Comparison of ENCODE assay signal across 8 cellular contexts in the genomic region with DNA sequence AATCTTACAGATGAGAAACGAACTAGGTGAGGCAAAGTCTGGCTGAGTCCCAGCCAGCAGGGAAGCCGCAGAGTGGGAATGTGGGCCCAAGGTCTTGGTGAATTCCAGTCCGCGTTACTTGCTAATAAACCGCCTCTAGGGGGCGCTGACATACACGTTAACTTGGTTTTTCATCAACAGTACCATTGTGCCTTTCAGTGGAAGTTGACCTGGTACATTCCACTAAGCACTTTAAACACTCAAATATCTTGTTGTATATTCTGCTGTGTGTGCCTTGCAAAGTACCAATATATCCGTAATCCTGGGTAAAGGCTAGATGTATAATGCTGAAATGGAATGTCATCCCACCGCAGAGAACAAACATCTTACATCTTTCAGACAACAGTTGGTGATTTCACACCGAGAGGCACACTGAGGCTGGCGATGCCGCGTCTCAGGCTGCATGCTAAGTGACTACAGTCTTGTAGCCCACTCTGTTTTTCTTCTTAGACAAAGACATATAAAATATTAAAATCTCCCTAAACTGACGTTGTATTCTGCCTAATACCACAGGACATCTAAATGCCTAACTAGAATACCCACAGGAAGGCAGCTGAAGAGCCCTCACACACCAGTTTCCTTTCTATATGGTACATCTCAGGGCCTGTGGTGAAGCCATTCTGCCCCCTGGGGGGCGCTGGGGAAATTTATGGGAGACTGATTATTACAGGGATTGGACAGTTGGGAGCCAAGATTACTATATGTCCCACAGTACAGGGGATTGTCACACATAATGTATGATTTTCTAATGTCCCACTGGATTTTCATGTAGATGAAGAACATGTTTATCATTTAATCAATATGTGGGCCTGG. TPM values are rescaled to one million over a fixed set of nuclear protein-coding genes. Genes with fewer than 3 reads are reported as not detected.
DNase-seq lines count a peak whose midpoint lies in the region; ATAC-seq and TF ChIP-seq lines count a peak whose summit lies in the region.

No MANE protein-coding gene starts in this region.

- H3K79me1 ChIP-seq in IMR-90 (ENCODE audit: low read depth in 1 of 2, low read length in 2 of 2) = no peaks in the 10 kb centered on the region

- ATAC-seq in IMR-90 (ENCODE audit: low read depth) = peak; percentile 91

- no peak overlapping the region for H3K56ac ChIP-seq in IMR-90 (ENCODE audit: extremely low read depth, insufficient read depth, low read length)

- H3K27ac ChIP-seq in IMR-90 (ENCODE audit: insufficient read depth, low read length) (no peak overlapping the region), suprapubic skin (no peak overlapping the region)

- no peak overlapping the region for H2AK9ac ChIP-seq in IMR-90 (replicated peaks; ENCODE audit: low read depth, low read length, poor library complexity)

- H4K20me1 ChIP-seq in IMR-90 (ENCODE audit: insufficient read depth, low read length) = no peaks in the 10 kb centered on the region

- WGBS in IMR-90 (ENCODE audit: extremely low coverage in 2 of 2, insufficient read length in 1 of 2), 2 experiments = no CpG with 5 or more reads among the region's 15 CpGs
- 61% methylated on average over 15 of the region's 15 CpGs for WGBS in suprapubic skin

- dilution Hi-C loops in IMR-90 (cut with HindIII; ENCODE audit: low sequenced_read_pairs, unreplicated experiment) = no loop called here

- TF ChIP-seq POLR2A in IMR-90 (IDR thresholded peaks at IDR 0.05; ENCODE audit: low read depth, low read length) = 0 out of 2 replicates have a peak, but pooled peaks have one; percentile 31
- no peak for TF ChIP-seq POLR2A in suprapubic skin (IDR thresholded peaks at IDR 0.05)

- no peak overlapping the region for H3K14ac ChIP-seq in IMR-90 (replicated peaks; ENCODE audit: low read depth, low read length)

- peak; percentile 94 for TF ChIP-seq RAD21 in IMR-90 (IDR thresholded peaks at IDR 0.05; ENCODE audit: low read length)

- DNase-seq in NCI-H2081 (lab: John Stamatoyannopoulos, UW) (peak; percentile 59 to 72), NCI-H2081 treated with DMSO at 0.1 percent for 48 hours (lab: John Stamatoyannopoulos, UW) (no peak), IMR-90 (peak; percentile 67), RKO (ENCODE audit: low spot score) (peak; percentile 59), fibroblast of the conjunctiva (ENCODE audit: low read depth) (peak; percentile 47), nucleus accumbens (lab: John Stamatoyannopoulos, UW) (peak in 47 of 56 donors; percentile 17 to 83 (median 45)), suprapubic skin (ENCODE audit: low spot score in 2 of 2) (peak in 1 of 2 donors; percentile 73)
- DNase-seq in activated T-helper 1 cell treated with anti-CD3 and anti-CD28 coated beads, Interleukin-2, amount 50 U/mL, for 16 hours (ENCODE audit: low read depth in 1 of 2, low spot score in 1 of 2) = peak; percentile 44 to 46

- H3K27me3 ChIP-seq in IMR-90 (ENCODE audit: control insufficient read depth, insufficient read depth, low read length) = no peaks in the 10 kb centered on the region
- no peaks in the 10 kb centered on the region for H3K27me3 ChIP-seq in suprapubic skin

- POLR2A ChIA-PET in IMR-90 (lab: Charles Lee; ENCODE audit: unreplicated experiment) = no interaction called here

- no peak overlapping the region for H2AK5ac ChIP-seq in IMR-90 (ENCODE audit: low read depth, low read length)

- H2AFZ ChIP-seq in IMR-90 (replicated peaks; ENCODE audit: low read length, poor library complexity) = peak overlapping the region; percentile 9

- no TSS peak for BruUV-seq in IMR-90 (replicated peaks; lab: Mats Ljungman, UMichigan)

- H2BK20ac ChIP-seq in IMR-90 (ENCODE audit: low read depth, low read length) = peak overlapping the region; percentile 37; the same call in 1 of the 2 replicates

- H3K18ac ChIP-seq in IMR-90 (ENCODE audit: low read depth, low read length) = no peak overlapping the region

- TF ChIP-seq CTCF in IMR-90 (conservative IDR thresholded peaks at IDR 0.05; ENCODE audit: low read depth, low read length) (peak; percentile 89), suprapubic skin (IDR thresholded peaks at IDR 0.05) (peak; percentile 46 to 58)

- no peak overlapping the region for H3K23ac ChIP-seq in IMR-90 (ENCODE audit: low read depth, low read length)

- intact Hi-C loops in IMR-90 (cut with micrococcal nuclease) = loop anchor here (1.0 to 10.0 kb wide), 4 partner anchors 50 to 493 kb away; a partner anchor contains a TSS

- peaks cover 11% of the 10 kb centered on the region for H3K9me1 ChIP-seq in IMR-90 (ENCODE audit: insufficient read depth, low read length)

- no peak overlapping the region for H4K91ac ChIP-seq in IMR-90 (ENCODE audit: insufficient read depth, low read depth, low read length)

- H2BK15ac ChIP-seq in IMR-90 (ENCODE audit: low read depth, low read length) = peak overlapping the region; percentile 4; the same call in 2 of the 3 replicates

- CTCF ChIA-PET in IMR-90 (lab: Yijun Ruan, JAX) = interaction anchor here (0.6 to 2.9 kb wide), 5 partner anchors 10 to 128 kb away, joined by 3 to 20 read pairs (median 4); no protein-coding TSS in a partner anchor

- H4K8ac ChIP-seq in IMR-90 (ENCODE audit: low read depth in 2 of 2, low read length in 2 of 2) = peak overlapping the region in 1 of 2 experiments; percentile 14; a peak in 1 of 4 replicates

- no peak for TF ChIP-seq EP300 in suprapubic skin (IDR thresholded peaks at IDR 0.05)

- H3K36me3 ChIP-seq in IMR-90 (ENCODE audit: control insufficient read depth, insufficient read depth, low read length) (no peaks in the 10 kb centered on the region; the same call in none of the 2 replicates), suprapubic skin (peaks cover 47% of the 10 kb centered on the region)

- peak overlapping the region; percentile 17; the same call in 1 of the 2 replicates for H3K4ac ChIP-seq in IMR-90 (ENCODE audit: low read depth, low read length)

- no peak overlapping the region for H3K4me2 ChIP-seq in IMR-90 (ENCODE audit: low read depth, low read length)

- H4K5ac ChIP-seq in IMR-90 (ENCODE audit: low read depth, low read length) = no peak overlapping the region

- no peak overlapping the region for H2BK120ac ChIP-seq in IMR-90 (ENCODE audit: low read depth, low read length)

- H3K9me3 ChIP-seq in IMR-90 (ENCODE audit: control insufficient read depth, insufficient read depth, low read length) (no peaks in the 10 kb centered on the region), suprapubic skin (no peaks in the 10 kb centered on the region)

- H3K4me1 ChIP-seq in IMR-90 (ENCODE audit: control insufficient read depth, insufficient read depth, low read length) (peaks cover 6% of the 10 kb centered on the region; the same call in 1 of the 2 replicates), suprapubic skin (no peaks in the 10 kb centered on the region)

- H3K4me3 ChIP-seq in IMR-90 (ENCODE audit: insufficient read depth, low read depth, low read length) (no peak overlapping the region), suprapubic skin (no peak overlapping the region)

- in situ Hi-C loops in IMR-90 (cut with MboI; ENCODE audit: low sequenced_read_pairs) = loop anchor here (5.0 kb wide), 1 partner anchor 295 kb away; no protein-coding TSS in a partner anchor

- no peak overlapping the region for H3K9ac ChIP-seq in IMR-90 (ENCODE audit: low read depth, low read length)

- H2BK5ac ChIP-seq in IMR-90 (ENCODE audit: low read depth, low read length, poor library complexity, severe bottlenecking) = no peak overlapping the region

TF ChIP-seq in IMR-90, 13 proteins besides CTCF, POLR2A, EP300 and RAD21:
- TF ChIP-seq CEBPB (IDR thresholded peaks at IDR 0.05; ENCODE audit: low read depth, low read length) (no peak), MAFK (IDR thresholded peaks at IDR 0.05; ENCODE audit: low read depth, low read length) (no peak), CHD1 (IDR thresholded peaks at IDR 0.05; ENCODE audit: low read depth, low read length) (no peak), SMC3 (IDR thresholded peaks at IDR 0.05; ENCODE audit: low read depth, low read length) (peak; percentile 96)
TF ChIP-seq in IMR-90: peak in this region for 1.

RNA-seq across cellular contexts. Expression of a gene that starts 49.2 kb away (rescaled TPM):
- 74.4 and 76.2 TPM in 2 replicates for total RNA-seq in IMR-90 (2012; rRNA removed)
- polyA plus RNA-seq in IMR-90 (2012; rRNA removed) = 63.9 and 67.4 TPM in 2 replicates
- polyA plus RNA-seq in IMR-90 (2012; cell fraction: cytosol; rRNA removed) = 33.0 and 75.6 TPM in 2 replicates
- 260 and 261 TPM in 2 replicates for polyA plus RNA-seq in IMR-90 (2012; cell fraction: nucleus; rRNA removed; ENCODE audit: low replicate concordance)
- 10 to 100 TPM; 42.7 to 70.1 (median 52.5) TPM for total RNA-seq in suprapubic skin
